In genomic region chr11:7079545-7080135, GRCh38 we compare ENCODE assay signal across 1 cellular context.
TF ChIP-seq lines count a peak whose summit lies in the region.

No MANE protein-coding gene starts in this region.

TF ChIP-seq in WTC11, 78 proteins besides CTCF, POLR2A, EP300 and RAD21 (continued from another document):
- TF ChIP-seq, protein P1, sequence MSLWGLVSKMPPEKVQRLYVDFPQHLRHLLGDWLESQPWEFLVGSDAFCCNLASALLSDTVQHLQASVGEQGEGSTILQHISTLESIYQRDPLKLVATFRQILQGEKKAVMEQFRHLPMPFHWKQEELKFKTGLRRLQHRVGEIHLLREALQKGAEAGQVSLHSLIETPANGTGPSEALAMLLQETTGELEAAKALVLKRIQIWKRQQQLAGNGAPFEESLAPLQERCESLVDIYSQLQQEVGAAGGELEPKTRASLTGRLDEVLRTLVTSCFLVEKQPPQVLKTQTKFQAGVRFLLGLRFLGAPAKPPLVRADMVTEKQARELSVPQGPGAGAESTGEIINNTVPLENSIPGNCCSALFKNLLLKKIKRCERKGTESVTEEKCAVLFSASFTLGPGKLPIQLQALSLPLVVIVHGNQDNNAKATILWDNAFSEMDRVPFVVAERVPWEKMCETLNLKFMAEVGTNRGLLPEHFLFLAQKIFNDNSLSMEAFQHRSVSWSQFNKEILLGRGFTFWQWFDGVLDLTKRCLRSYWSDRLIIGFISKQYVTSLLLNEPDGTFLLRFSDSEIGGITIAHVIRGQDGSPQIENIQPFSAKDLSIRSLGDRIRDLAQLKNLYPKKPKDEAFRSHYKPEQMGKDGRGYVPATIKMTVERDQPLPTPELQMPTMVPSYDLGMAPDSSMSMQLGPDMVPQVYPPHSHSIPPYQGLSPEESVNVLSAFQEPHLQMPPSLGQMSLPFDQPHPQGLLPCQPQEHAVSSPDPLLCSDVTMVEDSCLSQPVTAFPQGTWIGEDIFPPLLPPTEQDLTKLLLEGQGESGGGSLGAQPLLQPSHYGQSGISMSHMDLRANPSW (CRISPR knock-in tag; conservative IDR thresholded peaks at IDR 0.05; ENCODE audit: low read depth): no peak
- TF ChIP-seq FOXJ3 (CRISPR knock-in tag; IDR thresholded peaks at IDR 0.05; ENCODE audit: borderline replicate concordance): no peak
- no peak for TF ChIP-seq ZNF416 (CRISPR knock-in tag; IDR thresholded peaks at IDR 0.05)
- no peak for TF ChIP-seq CREM (CRISPR knock-in tag; IDR thresholded peaks at IDR 0.05)
- TF ChIP-seq TCF7 (CRISPR knock-in tag; IDR thresholded peaks at IDR 0.05; ENCODE audit: low read depth): no peak
- TF ChIP-seq FOXP4 (CRISPR knock-in tag; IDR thresholded peaks at IDR 0.05): no peak
- TF ChIP-seq, protein P2, sequence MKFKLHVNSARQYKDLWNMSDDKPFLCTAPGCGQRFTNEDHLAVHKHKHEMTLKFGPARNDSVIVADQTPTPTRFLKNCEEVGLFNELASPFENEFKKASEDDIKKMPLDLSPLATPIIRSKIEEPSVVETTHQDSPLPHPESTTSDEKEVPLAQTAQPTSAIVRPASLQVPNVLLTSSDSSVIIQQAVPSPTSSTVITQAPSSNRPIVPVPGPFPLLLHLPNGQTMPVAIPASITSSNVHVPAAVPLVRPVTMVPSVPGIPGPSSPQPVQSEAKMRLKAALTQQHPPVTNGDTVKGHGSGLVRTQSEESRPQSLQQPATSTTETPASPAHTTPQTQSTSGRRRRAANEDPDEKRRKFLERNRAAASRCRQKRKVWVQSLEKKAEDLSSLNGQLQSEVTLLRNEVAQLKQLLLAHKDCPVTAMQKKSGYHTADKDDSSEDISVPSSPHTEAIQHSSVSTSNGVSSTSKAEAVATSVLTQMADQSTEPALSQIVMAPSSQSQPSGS (CRISPR knock-in tag; IDR thresholded peaks at IDR 0.05; ENCODE audit: borderline replicate concordance, low read depth): no peak
- no peak for TF ChIP-seq ZNF263 (CRISPR knock-in tag; IDR thresholded peaks at IDR 0.05; ENCODE audit: low read depth)
- no peak for TF ChIP-seq ZNF121 (CRISPR knock-in tag; IDR thresholded peaks at IDR 0.05)
- TF ChIP-seq, protein P3, sequence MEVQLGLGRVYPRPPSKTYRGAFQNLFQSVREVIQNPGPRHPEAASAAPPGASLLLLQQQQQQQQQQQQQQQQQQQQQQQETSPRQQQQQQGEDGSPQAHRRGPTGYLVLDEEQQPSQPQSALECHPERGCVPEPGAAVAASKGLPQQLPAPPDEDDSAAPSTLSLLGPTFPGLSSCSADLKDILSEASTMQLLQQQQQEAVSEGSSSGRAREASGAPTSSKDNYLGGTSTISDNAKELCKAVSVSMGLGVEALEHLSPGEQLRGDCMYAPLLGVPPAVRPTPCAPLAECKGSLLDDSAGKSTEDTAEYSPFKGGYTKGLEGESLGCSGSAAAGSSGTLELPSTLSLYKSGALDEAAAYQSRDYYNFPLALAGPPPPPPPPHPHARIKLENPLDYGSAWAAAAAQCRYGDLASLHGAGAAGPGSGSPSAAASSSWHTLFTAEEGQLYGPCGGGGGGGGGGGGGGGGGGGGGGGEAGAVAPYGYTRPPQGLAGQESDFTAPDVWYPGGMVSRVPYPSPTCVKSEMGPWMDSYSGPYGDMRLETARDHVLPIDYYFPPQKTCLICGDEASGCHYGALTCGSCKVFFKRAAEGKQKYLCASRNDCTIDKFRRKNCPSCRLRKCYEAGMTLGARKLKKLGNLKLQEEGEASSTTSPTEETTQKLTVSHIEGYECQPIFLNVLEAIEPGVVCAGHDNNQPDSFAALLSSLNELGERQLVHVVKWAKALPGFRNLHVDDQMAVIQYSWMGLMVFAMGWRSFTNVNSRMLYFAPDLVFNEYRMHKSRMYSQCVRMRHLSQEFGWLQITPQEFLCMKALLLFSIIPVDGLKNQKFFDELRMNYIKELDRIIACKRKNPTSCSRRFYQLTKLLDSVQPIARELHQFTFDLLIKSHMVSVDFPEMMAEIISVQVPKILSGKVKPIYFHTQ (CRISPR knock-in tag; IDR thresholded peaks at IDR 0.05): no peak
- TF ChIP-seq, protein P4, sequence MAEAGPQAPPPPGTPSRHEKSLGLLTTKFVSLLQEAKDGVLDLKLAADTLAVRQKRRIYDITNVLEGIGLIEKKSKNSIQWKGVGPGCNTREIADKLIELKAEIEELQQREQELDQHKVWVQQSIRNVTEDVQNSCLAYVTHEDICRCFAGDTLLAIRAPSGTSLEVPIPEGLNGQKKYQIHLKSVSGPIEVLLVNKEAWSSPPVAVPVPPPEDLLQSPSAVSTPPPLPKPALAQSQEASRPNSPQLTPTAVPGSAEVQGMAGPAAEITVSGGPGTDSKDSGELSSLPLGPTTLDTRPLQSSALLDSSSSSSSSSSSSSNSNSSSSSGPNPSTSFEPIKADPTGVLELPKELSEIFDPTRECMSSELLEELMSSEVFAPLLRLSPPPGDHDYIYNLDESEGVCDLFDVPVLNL (CRISPR knock-in tag; IDR thresholded peaks at IDR 0.05; ENCODE audit: borderline replicate concordance, low read depth): no peak
- TF ChIP-seq HMGXB4 (CRISPR knock-in tag; IDR thresholded peaks at IDR 0.05): no peak
- no peak for TF ChIP-seq ZNF219 (CRISPR knock-in tag; IDR thresholded peaks at IDR 0.05; ENCODE audit: borderline replicate concordance)
- TF ChIP-seq, protein P5, sequence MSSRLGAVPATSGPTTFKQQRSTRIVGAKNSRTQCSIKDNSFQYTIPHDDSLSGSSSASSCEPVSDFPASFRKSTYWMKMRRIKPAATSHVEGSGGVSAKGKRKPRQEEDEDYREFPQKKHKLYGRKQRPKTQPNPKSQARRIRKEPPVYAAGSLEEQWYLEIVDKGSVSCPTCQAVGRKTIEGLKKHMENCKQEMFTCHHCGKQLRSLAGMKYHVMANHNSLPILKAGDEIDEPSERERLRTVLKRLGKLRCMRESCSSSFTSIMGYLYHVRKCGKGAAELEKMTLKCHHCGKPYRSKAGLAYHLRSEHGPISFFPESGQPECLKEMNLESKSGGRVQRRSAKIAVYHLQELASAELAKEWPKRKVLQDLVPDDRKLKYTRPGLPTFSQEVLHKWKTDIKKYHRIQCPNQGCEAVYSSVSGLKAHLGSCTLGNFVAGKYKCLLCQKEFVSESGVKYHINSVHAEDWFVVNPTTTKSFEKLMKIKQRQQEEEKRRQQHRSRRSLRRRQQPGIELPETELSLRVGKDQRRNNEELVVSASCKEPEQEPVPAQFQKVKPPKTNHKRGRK (CRISPR knock-in tag; IDR thresholded peaks at IDR 0.05; ENCODE audit: borderline replicate concordance): no peak
- TF ChIP-seq ETV6 (CRISPR knock-in tag; IDR thresholded peaks at IDR 0.05): no peak
- no peak for TF ChIP-seq MYBL2 (CRISPR knock-in tag; IDR thresholded peaks at IDR 0.05)
- TF ChIP-seq IRF1 (CRISPR knock-in tag; IDR thresholded peaks at IDR 0.05): no peak
- no peak for TF ChIP-seq TP53 (CRISPR knock-in tag; IDR thresholded peaks at IDR 0.05)
